19 cellular contexts compared by ENCODE assay signal in genomic region chr3:177721864-177722370, GRCh38.
DNase-seq lines count a peak whose midpoint lies in the region; ATAC-seq and TF ChIP-seq lines count a peak whose summit lies in the region.
"Had no signal": no experiment of that assay in that cellular context is flagged by ENCODE, and none has a peak within 500 bp of the region (broad histone marks: within the 10 kb centered on the region; RNA-seq: fewer than 3 reads in every experiment).

No MANE protein-coding gene starts in this region.

- ATAC-seq in lower lobe of right lung (peak in 1 of 2 donors; percentile 18), thoracic aorta (ENCODE audit: insufficient number of reproducible peaks, low FRiP score, low read depth) (no peak), HG03135 (IDR thresholded peaks at IDR 0.05; ENCODE audit: unreplicated experiment) (no peak)
- ATAC-seq: right cardiac atrium; stimulated activated naive CD8-positive, alpha-beta T cell treated with anti-CD3 and anti-CD28 coated beads, Interleukin-15, Interleukin-2, amounts not matched to agents 100 U/mL and 50 U/mL, for 24 hours had no signal

- intact Hi-C loops in lower lobe of right lung (cut with DNase I) = no loop called here

- no peak overlapping the region for H3K4me3 ChIP-seq in SK-N-MC
- no peak overlapping the region for H3K4me3 ChIP-seq in lower lobe of right lung
- no peak overlapping the region for H3K4me3 ChIP-seq in thoracic aorta
- no peak overlapping the region for H3K4me3 ChIP-seq in HAP-1

- DNase-seq in NCI-H1105 (lab: John Stamatoyannopoulos, UW) = peak; percentile 11
- no peak for DNase-seq in SK-N-MC (ENCODE audit: low read depth, low spot score)
- DNase-seq in lower lobe of right lung = no peak
- no peak for DNase-seq in thoracic aorta (ENCODE audit: low spot score)
- DNase-seq in HAP-1 (ENCODE audit: low spot score in 2 of 2) = no peak
- no peak for DNase-seq in dermis blood vessel endothelial cell
- DNase-seq: activated CD4-positive, alpha-beta T cell treated with anti-CD3 and anti-CD28 coated beads, Interleukin-2, amount 50 U/mL, for 48 hours; activated naive CD4-positive, alpha-beta T cell treated with anti-CD3 and anti-CD28 coated beads for 36 hours; aorta; EL; hypothalamus; kidney; NCI-H2107; NCI-H82; right cardiac atrium; RPMI8226; stimulated activated naive CD8-positive, alpha-beta T cell treated with anti-CD3 and anti-CD28 coated beads, Interleukin-15, Interleukin-2, amounts not matched to agents 100 U/mL and 50 U/mL, for 24 hours had no signal

- in situ Hi-C loops in HAP-1 (cut with MboI; ENCODE audit: low sequenced_read_pairs) = no loop called here

- TF ChIP-seq CTCF in lower lobe of right lung (IDR thresholded peaks at IDR 0.05) (no peak), thoracic aorta (IDR thresholded peaks at IDR 0.05) (no peak)

- H3K27me3 ChIP-seq in lower lobe of right lung (ENCODE audit: low read depth) (no peaks in the 10 kb centered on the region), thoracic aorta (replicated peaks; ENCODE audit: insufficient read depth) (no peaks in the 10 kb centered on the region), HAP-1 (ENCODE audit: low read depth) (no peaks in the 10 kb centered on the region)
- H3K27me3 ChIP-seq: neutrophil had no signal

- H3K4me1 ChIP-seq in lower lobe of right lung = peaks cover 54% of the 10 kb centered on the region
- peaks cover 36 to 53% of the 10 kb centered on the region in 2 donors for H3K4me1 ChIP-seq in thoracic aorta (ENCODE audit: control insufficient read depth in 1 of 2, low read depth in 2 of 2)
- H3K4me1 ChIP-seq in HAP-1 = no peaks in the 10 kb centered on the region

- H3K36me3 ChIP-seq in SK-N-MC (ENCODE audit: insufficient read depth, low read length) (no peaks in the 10 kb centered on the region), lower lobe of right lung (no peaks in the 10 kb centered on the region), thoracic aorta (no peaks in the 10 kb centered on the region), HAP-1 (replicated peaks) (no peaks in the 10 kb centered on the region)
- H3K36me3 ChIP-seq: neutrophil had no signal

- H3K27ac ChIP-seq in SK-N-MC (peak overlapping the region; percentile 52), lower lobe of right lung (peak overlapping the region; percentile 5), thoracic aorta (peak overlapping the region; percentile 46 to 72)
- H3K27ac ChIP-seq: neutrophil had no signal

- H3K9ac ChIP-seq in SK-N-MC (ENCODE audit: insufficient read length) = no peak overlapping the region

- H3K9me3 ChIP-seq in SK-N-MC (ENCODE audit: low read depth, low read length) = no peaks in the 10 kb centered on the region
- no peaks in the 10 kb centered on the region for H3K9me3 ChIP-seq in lower lobe of right lung
- no peaks in the 10 kb centered on the region for H3K9me3 ChIP-seq in thoracic aorta
- H3K9me3 ChIP-seq in HAP-1 = no peaks in the 10 kb centered on the region
- H3K9me3 ChIP-seq: neutrophil had no signal

Comparison
In these comparisons a context has a peak if more than half of its experiments do, and no peak if none do; other contexts are left out.
1. H3K27ac ChIP-seq: peak in every context shown above with its lines; median percentile 59 in thoracic aorta; 52 in SK-N-MC; 5 in lower lobe of right lung.